ENCODE assay signal across 8 cellular contexts in genomic region chr1:20660363-20661234, GRCh38. TPM values are rescaled to one million over a fixed set of nuclear protein-coding genes. Genes with fewer than 3 reads are reported as not detected.
DNase-seq lines count a peak whose midpoint lies in the region; ATAC-seq, FAIRE-seq and TF ChIP-seq lines count a peak whose summit lies in the region.

No MANE protein-coding gene starts in this region.

- H2AFZ ChIP-seq in GM23248 = peak overlapping the region; percentile 85

- H3K36me3 Mint-ChIP-seq in T-helper 1 cell treated with Interleukin-12 subunit alpha and Interleukin-12 subunit beta and Interleukin-4 antibody, amounts not matched to agents 30 μg/mL and 1 μg/mL, for 36 hours (ENCODE audit: low read depth) = peaks cover 23% of the 10 kb centered on the region

- peak overlapping the region; percentile 90 for H3K27ac Mint-ChIP-seq in T-helper 1 cell treated with Interleukin-12 subunit alpha and Interleukin-12 subunit beta and Interleukin-4 antibody, amounts not matched to agents 30 μg/mL and 1 μg/mL, for 36 hours

- H3K9me3 ChIP-seq in GM23248 (ENCODE audit: low read depth) (no peaks in the 10 kb centered on the region), pancreas (no peaks in the 10 kb centered on the region)

- no peak for TF ChIP-seq CTCF in pancreas (IDR thresholded peaks at IDR 0.05)

- H3K27me3 ChIP-seq in GM23248 (replicated peaks; ENCODE audit: insufficient read depth) (no peaks in the 10 kb centered on the region), pancreas (no peaks in the 10 kb centered on the region)

- H3K4me1 ChIP-seq in GM23248 (ENCODE audit: insufficient read depth) (peaks cover 10% of the 10 kb centered on the region), pancreas (peaks cover 0 to 17% (median 17%) of the 10 kb centered on the region in 3 donors)

- ATAC-seq in pancreas = no peak
- ATAC-seq in HG03354 (IDR thresholded peaks at IDR 0.05; ENCODE audit: poor library complexity, severe bottlenecking, unreplicated experiment) = no peak
- ATAC-seq in HG02678 (IDR thresholded peaks at IDR 0.05; ENCODE audit: unreplicated experiment) = no peak

- peaks cover 56% of the 10 kb centered on the region for H3K79me2 ChIP-seq in GM23248 (ENCODE audit: insufficient read depth)

- WGBS in GM23248 (ENCODE audit: low coverage in 1 of 2, low lambda C conversion rate in 2 of 2, missing lambda C conversion rate in 2 of 2), 2 experiments = 4% methylated on average over 28 of the region's 28 CpGs
- 1% methylated on average over 28 of the region's 28 CpGs for WGBS in pancreas, 2 donors

- H3F3A ChIP-seq in GM23248 (ENCODE audit: insufficient read depth) = no peaks in the 10 kb centered on the region

- in situ Hi-C loops in GM23248 (cut with MboI) = no loop called here

- H3K36me3 ChIP-seq in GM23248 (ENCODE audit: low read depth) (no peaks in the 10 kb centered on the region), pancreas (peaks cover 0 to 17% (median 12%) of the 10 kb centered on the region in 3 donors)

- peak overlapping the region; percentile 81 for H3K4me2 ChIP-seq in GM23248 (ENCODE audit: unreplicated experiment)

- H3K9me2 ChIP-seq in GM23248 (ENCODE audit: insufficient read depth) = no peaks in the 10 kb centered on the region

- peaks cover 25% of the 10 kb centered on the region for H3K4me1 Mint-ChIP-seq in T-helper 1 cell treated with Interleukin-12 subunit alpha and Interleukin-12 subunit beta and Interleukin-4 antibody, amounts not matched to agents 30 μg/mL and 1 μg/mL, for 36 hours (ENCODE audit: low read depth)

- H3K27ac ChIP-seq in GM23248 = 0 out of 2 replicates have a peak overlapping the region, but pooled peaks have one; percentile 6
- H3K27ac ChIP-seq in pancreas = peak overlapping the region in 3 of 4 donors; percentile 8 to 74 (median 24)

- H3K27me3 Mint-ChIP-seq in T-helper 1 cell treated with Interleukin-12 subunit alpha and Interleukin-12 subunit beta and Interleukin-4 antibody, amounts not matched to agents 30 μg/mL and 1 μg/mL, for 36 hours (ENCODE audit: low read depth) = no peaks in the 10 kb centered on the region

- intact Hi-C loops in pancreas (cut with DNase I) = no loop called here

- H3K4me3 ChIP-seq in GM23248 = peak overlapping the region; percentile 79
- peak overlapping the region; percentile 71 to 96 (median 81) for H3K4me3 ChIP-seq in pancreas

- peak; percentile 31 for DNase-seq in AG20443 (ENCODE audit: low spot score)
- DNase-seq in GM23248 = peak; percentile 57
- DNase-seq in erythroblast (lab: John Stamatoyannopoulos, UW) = peak; percentile 56 to 59
- peak in 1 of 6 donors; percentile 65 for DNase-seq in pancreas
- DNase-seq in NCI-H1092 (lab: John Stamatoyannopoulos, UW) = no peak

- H3K4me3 Mint-ChIP-seq in T-helper 1 cell treated with Interleukin-12 subunit alpha and Interleukin-12 subunit beta and Interleukin-4 antibody, amounts not matched to agents 30 μg/mL and 1 μg/mL, for 36 hours = peak overlapping the region; percentile 93

- no peak for TF ChIP-seq POLR2A in erythroblast (IDR thresholded peaks at IDR 0.05; ENCODE audit: low read length)

- no peak for FAIRE-seq in pancreas (lab: Jason Lieb, UNC)

- no peaks in the 10 kb centered on the region for H4K20me1 ChIP-seq in GM23248 (ENCODE audit: insufficient read depth)

- no peaks in the 10 kb centered on the region for H3K9me3 Mint-ChIP-seq in T-helper 1 cell treated with Interleukin-12 subunit alpha and Interleukin-12 subunit beta and Interleukin-4 antibody, amounts not matched to agents 30 μg/mL and 1 μg/mL, for 36 hours

- peak overlapping the region; percentile 86 for H3K9ac ChIP-seq in GM23248

RNA-seq across cellular contexts. Expression of gene DDOST, which starts 0.6 kb away (rescaled TPM):
- total RNA-seq in GM23248 (2014; rRNA removed; shearing (Covaris generic)) = 354 and 356 TPM in 2 replicates
- polyA plus RNA-seq in GM23248 (2016; fragmentation: Nextera tagmentation; extraction: Ambion mirVana) (348 and 359 TPM in 2 replicates), pancreas (100 to 1,000 TPM in 1 of 2 donors, 10 to 100 TPM in 1; 98.2 to 127 TPM)
- 100 to 1,000 TPM; 112 to 190 (median 141) TPM for total RNA-seq in pancreas

RNA-seq across cellular contexts. Expression of gene PINK1, which starts 27.3 kb away (rescaled TPM):
- total RNA-seq in GM23248 (2014; rRNA removed; shearing (Covaris generic)) = 141 and 151 TPM in 2 replicates
- 102 and 104 TPM in 2 replicates for polyA plus RNA-seq in GM23248 (2016; fragmentation: Nextera tagmentation; extraction: Ambion mirVana)
- 10 to 100 TPM; 15.6 to 33.4 (median 27.7) TPM for total RNA-seq in pancreas
- 10 to 100 TPM; 28.5 to 38.0 TPM for polyA plus RNA-seq in pancreas

RNA-seq across cellular contexts. Expression of gene KIF17, which starts 57.2 kb away (rescaled TPM):
- 0.11 TPM in 1 of 2 replicates, not detected in the other for total RNA-seq in GM23248 (2014; rRNA removed; shearing (Covaris generic))
- polyA plus RNA-seq in GM23248 (2016; fragmentation: Nextera tagmentation; extraction: Ambion mirVana) (0.10 and 0.31 TPM in 2 replicates), pancreas (1 to 10 TPM in 1 of 2 donors, under 1 TPM in 1; 0.87 to 1.1 TPM)
- under 1 TPM; 0.20 to 0.76 (median 0.61) TPM for total RNA-seq in pancreas
